In genomic region chr7:70271617-70272081, GRCh38 we compare ENCODE assay signal across 19 cellular contexts.
DNase-seq lines count a peak whose midpoint lies in the region; ATAC-seq and TF ChIP-seq lines count a peak whose summit lies in the region.
"Had no signal": no experiment of that assay in that cellular context is flagged by ENCODE, and none has a peak within 500 bp of the region (broad histone marks: within the 10 kb centered on the region; RNA-seq: fewer than 3 reads in every experiment).

No MANE protein-coding gene starts in this region.

- no peaks in the 10 kb centered on the region for H3K36me3 Mint-ChIP-seq in activated T-helper 17 cell treated with anti-CD3 and anti-CD28 coated beads, Interleukin-2, amount 50 U/mL, for 72 hours (ENCODE audit: low read depth)
- H3K36me3 Mint-ChIP-seq: activated naive CD8-positive, alpha-beta T cell treated with anti-CD3 and anti-CD28 coated beads, Interleukin-2, amount 10 ng/mL, durations not matched to agents 7 days and 5 days had no signal

- no peaks in the 10 kb centered on the region for H3K9me3 ChIP-seq in BE2C

- no peaks in the 10 kb centered on the region for H3K27me3 Mint-ChIP-seq in activated T-helper 17 cell treated with anti-CD3 and anti-CD28 coated beads, Interleukin-2, amount 50 U/mL, for 72 hours

- no peak for ATAC-seq in GM21786 (IDR thresholded peaks at IDR 0.05; ENCODE audit: unreplicated experiment)
- ATAC-seq in activated T-helper 17 cell treated with anti-CD3 and anti-CD28 coated beads, Interleukin-2, amount 50 U/mL, for 72 hours (replicated peaks), result no peak

- no peak overlapping the region for H3K27ac Mint-ChIP-seq in activated T-helper 17 cell treated with anti-CD3 and anti-CD28 coated beads, Interleukin-2, amount 50 U/mL, for 72 hours
- H3K27ac Mint-ChIP-seq: activated naive CD8-positive, alpha-beta T cell treated with anti-CD3 and anti-CD28 coated beads, Interleukin-2, amount 10 ng/mL, durations not matched to agents 7 days and 5 days; T-helper 2 cell treated with Interferon-gamma antibody and Interleukin-4, amounts not matched to agents 5 μg/mL and 100 μg/mL, for 36 hours had no signal

- peaks cover 5% of the 10 kb centered on the region for H3K9me3 Mint-ChIP-seq in activated T-helper 17 cell treated with anti-CD3 and anti-CD28 coated beads, Interleukin-2, amount 50 U/mL, for 72 hours
- H3K9me3 Mint-ChIP-seq: activated naive CD8-positive, alpha-beta T cell treated with anti-CD3 and anti-CD28 coated beads, Interleukin-2, amount 10 ng/mL, durations not matched to agents 7 days and 5 days; T-helper 2 cell treated with Interferon-gamma antibody and Interleukin-4, amounts not matched to agents 5 μg/mL and 100 μg/mL, for 36 hours had no signal

- H3K36me3 ChIP-seq in BE2C, result no peaks in the 10 kb centered on the region

- TF ChIP-seq CTCF in BE2C (IDR thresholded peaks at IDR 0.05; ENCODE audit: low read depth, low read length) (no peak), RWPE1 (conservative IDR thresholded peaks at IDR 0.05; ENCODE audit: low read depth) (no peak)

- POLR2A ChIA-PET in RWPE1 (lab: Yijun Ruan, JAX; ENCODE audit: low non-redundant PET), result no interaction called here

- H3K27ac ChIP-seq in RWPE1, result no peak overlapping the region

- CTCF ChIA-PET in RWPE1 (lab: Yijun Ruan, JAX), result no interaction called here

- DNase-seq in BE2C (peak; percentile 48), LHCN-M2 (ENCODE audit: low read depth) (peak; percentile 20), RWPE1 (ENCODE audit: low spot score) (peak; percentile 30), iris pigment epithelial cell (ENCODE audit: low read depth) (peak; percentile 1), GM19238 (ENCODE audit: insufficient read length, low spot score) (no peak), inferior parietal cortex (ENCODE audit: extremely low spot score) (no peak)
- DNase-seq: activated naive CD8-positive, alpha-beta T cell treated with anti-CD3 and anti-CD28 coated beads, Interleukin-2, amount 10 ng/mL, durations not matched to agents 7 days and 5 days; activated T-cell treated with anti-CD3 and anti-CD28 coated beads, Interleukin-2, amount 50 U/mL, for 1 hour; cerebellar nuclear complex; kidney; midbrain; NCI-H510A treated with DMSO at 0.1 percent for 48 hours; nucleus accumbens; RPMI8226; stimulated activated naive CD4-positive, alpha-beta T cell treated with Interleukin-2 at 50 U/mL for 16 hours had no signal

- no peak overlapping the region for H3K4me3 ChIP-seq in BE2C (ENCODE audit: low read depth, low read length)
- H3K4me3 ChIP-seq: smooth muscle cell had no signal

- H3K27me3 ChIP-seq in BE2C, result no peaks in the 10 kb centered on the region

- peaks cover 16% of the 10 kb centered on the region for H3K4me1 ChIP-seq in BE2C

- no peak overlapping the region for H3K4me3 Mint-ChIP-seq in activated T-helper 17 cell treated with anti-CD3 and anti-CD28 coated beads, Interleukin-2, amount 50 U/mL, for 72 hours
- H3K4me3 Mint-ChIP-seq: activated naive CD8-positive, alpha-beta T cell treated with anti-CD3 and anti-CD28 coated beads, Interleukin-2, amount 10 ng/mL, durations not matched to agents 7 days and 5 days; T-helper 2 cell treated with Interferon-gamma antibody and Interleukin-4, amounts not matched to agents 5 μg/mL and 100 μg/mL, for 36 hours had no signal

- H3K4me1 Mint-ChIP-seq in activated T-helper 17 cell treated with anti-CD3 and anti-CD28 coated beads, Interleukin-2, amount 50 U/mL, for 72 hours, result no peaks in the 10 kb centered on the region
- H3K4me1 Mint-ChIP-seq: activated naive CD8-positive, alpha-beta T cell treated with anti-CD3 and anti-CD28 coated beads, Interleukin-2, amount 10 ng/mL, durations not matched to agents 7 days and 5 days had no signal

Comparison
In these comparisons a context has a peak if more than half of its experiments do, and no peak if none do; other contexts are left out.
1. DNase-seq: peak in BE2C (single experiment), LHCN-M2 (single experiment), RWPE1 (single experiment) and iris pigment epithelial cell (single experiment); none in GM19238 (single experiment) and inferior parietal cortex (single experiment).